ENCODE assay signal across 22 cellular contexts in the genomic region with DNA sequence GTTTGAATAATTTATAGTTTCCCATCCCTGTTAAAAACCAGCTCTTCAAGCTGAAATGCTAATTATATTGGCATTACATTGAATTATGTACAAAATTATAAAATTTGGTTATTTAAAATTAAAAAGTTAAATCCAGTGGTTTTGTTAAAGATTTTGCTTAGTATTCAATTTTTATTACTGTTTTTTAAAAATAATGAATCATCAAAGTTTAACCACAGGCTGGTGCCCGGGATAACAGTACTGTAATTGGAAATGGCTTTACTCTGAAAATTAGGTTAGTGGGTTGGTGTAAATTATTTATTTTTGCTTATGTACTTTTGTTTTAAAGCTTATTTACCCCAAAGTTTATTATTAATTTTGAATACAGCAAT. TPM values are rescaled to one million over a fixed set of nuclear protein-coding genes. Genes with fewer than 3 reads are reported as not detected.
DNase-seq lines count a peak whose midpoint lies in the region; ATAC-seq and TF ChIP-seq lines count a peak whose summit lies in the region.
"Had no signal": no experiment of that assay in that cellular context is flagged by ENCODE, and none has a peak within 500 bp of the region (broad histone marks: within the 10 kb centered on the region; RNA-seq: fewer than 3 reads in every experiment).

No MANE protein-coding gene starts in this region.

- no peaks in the 10 kb centered on the region for H4K20me1 ChIP-seq in SK-N-SH (ENCODE audit: insufficient read depth)

- intact Hi-C loops in ascending aorta (cut with DNase I), result no loop called here
- intact Hi-C loops in transverse colon (cut with DNase I; ENCODE audit: low total_unique reads), result loop anchor here (5.0 kb wide), 1 partner anchor 44 kb away; a partner anchor contains a TSS

- no peak overlapping the region for H2AFZ ChIP-seq in SK-N-SH (ENCODE audit: low read depth)

- no peak for ATAC-seq in SK-N-SH treated with all-trans-retinoic acid at 6 μM for 48 hours

- H3K79me2 ChIP-seq in SK-N-SH (ENCODE audit: insufficient read depth), result no peaks in the 10 kb centered on the region

- peaks cover 0 to 4% of the 10 kb centered on the region in 2 experiments for H3K36me3 ChIP-seq in SK-N-SH (replicated peaks in 1 of 2; ENCODE audit: control insufficient read depth in 1 of 2, insufficient read depth in 2 of 2, low read length in 1 of 2)
- H3K36me3 ChIP-seq in ascending aorta, result no peaks in the 10 kb centered on the region
- H3K36me3 ChIP-seq in muscle layer of colon (ENCODE audit: insufficient read depth, low read length), result no peaks in the 10 kb centered on the region
- no peaks in the 10 kb centered on the region for H3K36me3 ChIP-seq in transverse colon
- H3K36me3 ChIP-seq: breast epithelium had no signal

- CTCF ChIA-PET in SK-N-SH (lab: Yijun Ruan, JAX), result interaction anchor here (0.6 to 2.1 kb wide), 5 partner anchors 12 to 435 kb away, joined by 3 to 12 read pairs (median 4); no protein-coding TSS in a partner anchor

- TF ChIP-seq POLR2A in transverse colon (IDR thresholded peaks at IDR 0.05), result no peak

- TF ChIP-seq RAD21 in SK-N-SH (IDR thresholded peaks at IDR 0.05; ENCODE audit: low read length), result no peak

- H3F3A ChIP-seq in SK-N-SH (replicated peaks; ENCODE audit: insufficient read depth), result peaks cover 39% of the 10 kb centered on the region

- H3K4me1 ChIP-seq in SK-N-SH (ENCODE audit: control insufficient read depth in 1 of 2, insufficient read depth in 2 of 2, low read depth in 1 of 2, low read length in 1 of 2) (peaks cover 7 to 35% of the 10 kb centered on the region in 2 experiments), ascending aorta (peaks cover 10 to 28% of the 10 kb centered on the region in 2 donors), muscle layer of colon (ENCODE audit: insufficient read depth, low read length) (peaks cover 28% of the 10 kb centered on the region), transverse colon (peaks cover 16 to 61% (median 47%) of the 10 kb centered on the region in 4 donors)

- no peaks in the 10 kb centered on the region for H3K9me3 ChIP-seq in SK-N-SH
- H3K9me3 ChIP-seq in ascending aorta, result no peaks in the 10 kb centered on the region
- no peaks in the 10 kb centered on the region for H3K9me3 ChIP-seq in muscle layer of colon (ENCODE audit: low read length)
- H3K9me3 ChIP-seq in transverse colon, result no peaks in the 10 kb centered on the region
- H3K9me3 ChIP-seq: breast epithelium, Caco-2, upper lobe of left lung had no signal

- POLR2A ChIA-PET in SK-N-SH (lab: Yijun Ruan, JAX), result no interaction called here

- peak overlapping the region; percentile 53; the same call in 1 of the 2 replicates for H3K4me2 ChIP-seq in SK-N-SH

- no peaks in the 10 kb centered on the region for H3K27me3 ChIP-seq in SK-N-SH (ENCODE audit: insufficient read depth)
- H3K27me3 ChIP-seq in ascending aorta, result no peaks in the 10 kb centered on the region
- H3K27me3 ChIP-seq in muscle layer of colon (ENCODE audit: control insufficient read depth in 1 of 2, insufficient read depth in 2 of 2, low read length in 2 of 2), result no peaks in the 10 kb centered on the region
- H3K27me3 ChIP-seq in transverse colon, result no peaks in the 10 kb centered on the region
- H3K27me3 ChIP-seq: breast epithelium, upper lobe of left lung had no signal

- 81% methylated on average over 1 of the region's 1 CpG for WGBS in SK-N-SH (ENCODE audit: low lambda C conversion rate)
- WGBS in transverse colon (ENCODE audit: low coverage in 1 of 2), 2 donors, result 59 to 73% methylated on average over 1 of the region's 1 CpG

- peak overlapping the region; percentile 58 to 91; a peak in 3 of 4 replicates for H3K27ac ChIP-seq in SK-N-SH (ENCODE audit: low read depth in 2 of 2, low read length in 1 of 2)
- H3K27ac ChIP-seq in ascending aorta, result peak overlapping the region; percentile 65 to 81
- H3K27ac ChIP-seq in muscle layer of colon (ENCODE audit: low read depth, low read length), result peak overlapping the region; percentile 51
- peak overlapping the region; percentile 84 to 87 (median 85) for H3K27ac ChIP-seq in transverse colon

- no peaks in the 10 kb centered on the region for H3K9me2 ChIP-seq in SK-N-SH

- no peak overlapping the region for H3K4me3 ChIP-seq in SK-N-SH (ENCODE audit: low read depth in 2 of 2, low read length in 1 of 2)
- H3K4me3 ChIP-seq in ascending aorta, result no peak overlapping the region
- no peak overlapping the region for H3K4me3 ChIP-seq in muscle layer of colon (ENCODE audit: low read depth in 1 of 2, low read length in 2 of 2)
- H3K4me3 ChIP-seq in transverse colon, result no peak overlapping the region
- H3K4me3 ChIP-seq: breast epithelium, upper lobe of left lung had no signal

- peak overlapping the region; percentile 40; the same call in 1 of the 2 replicates for H3K9ac ChIP-seq in SK-N-SH
- no peak overlapping the region for H3K9ac ChIP-seq in muscle layer of colon (ENCODE audit: low read length)

- no peak for DNase-seq in SK-N-SH
- DNase-seq in ascending aorta (ENCODE audit: low spot score in 2 of 2), result no peak
- no peak for DNase-seq in transverse colon
- DNase-seq in GM20000 (ENCODE audit: low spot score), result no peak
- DNase-seq in NCI-H1092 (lab: John Stamatoyannopoulos, UW), result no peak
- DNase-seq in hepatic stellate cell (ENCODE audit: low spot score), result no peak
- DNase-seq: 8988T; activated CD4-positive, alpha-beta T cell treated with anti-CD3 and anti-CD28 coated beads for 4 hours; activated naive CD8-positive, alpha-beta T cell treated with anti-CD3 and anti-CD28 coated beads for 36 hours; Caco-2; H7; hippocampal formation; NCI-H1105 treated with DMSO at 0.1 percent for 48 hours; NCI-H2107; NCI-H510A treated with DMSO at 0.1 percent for 48 hours; occipital lobe; stimulated activated CD4-positive, alpha-beta T cell treated with anti-CD3 and anti-CD28 coated beads, Interleukin-2, amount 100 ng/mL, for 24 hours; stimulated activated naive CD4-positive, alpha-beta T cell; upper lobe of left lung had no signal

- TF ChIP-seq CTCF in SK-N-SH (IDR thresholded peaks at IDR 0.05) (no peak), ascending aorta (IDR thresholded peaks at IDR 0.05) (no peak), transverse colon (IDR thresholded peaks at IDR 0.05) (no peak), GM20000 (IDR thresholded peaks at IDR 0.05; ENCODE audit: extremely low read depth, missing control alignments) (no peak)

- no peak for TF ChIP-seq EP300 in SK-N-SH (IDR thresholded peaks at IDR 0.05; ENCODE audit: borderline replicate concordance in 1 of 2, low read depth in 1 of 2, low read length in 1 of 2)
- no peak for TF ChIP-seq EP300 in transverse colon (IDR thresholded peaks at IDR 0.05; ENCODE audit: low read depth)

- in situ Hi-C loops in transverse colon (cut with MboI; ENCODE audit: low pct_ligation_motif_present in 1 of 4, low pct_unique_long_range_greater_than_20kb in 1 of 4, low sequenced_read_pairs in 3 of 4), result no loop called here

TF ChIP-seq in SK-N-SH, 30 proteins besides CTCF, POLR2A, EP300 and RAD21:
- TF ChIP-seq TEAD4 (IDR thresholded peaks at IDR 0.05; ENCODE audit: borderline replicate concordance, insufficient read depth), result no peak
- no peak for TF ChIP-seq RCOR1 (IDR thresholded peaks at IDR 0.05; ENCODE audit: low read length)
- TF ChIP-seq POLR2AphosphoS5 (IDR thresholded peaks at IDR 0.05; ENCODE audit: low read depth, low read length), result no peak
- no peak for TF ChIP-seq TAF1 (IDR thresholded peaks at IDR 0.05; ENCODE audit: borderline replicate concordance, low read depth, low read length)
- TF ChIP-seq MEF2A (IDR thresholded peaks at IDR 0.05; ENCODE audit: borderline replicate concordance, low read depth), result no peak
- TF ChIP-seq FOXM1 (IDR thresholded peaks at IDR 0.05; ENCODE audit: low read depth), result no peak
- TF ChIP-seq RFX5 (IDR thresholded peaks at IDR 0.05; ENCODE audit: low read length), result no peak
- TF ChIP-seq TCF12 (IDR thresholded peaks at IDR 0.05), result no peak

TF ChIP-seq in SK-N-SH treated with all-trans-retinoic acid at 6 μM for 48 hours, 23 proteins besides CTCF, POLR2A, EP300 and RAD21:
- no peak for TF ChIP-seq GLIS3 (CRISPR knock-in tag; IDR thresholded peaks at IDR 0.05)
- TF ChIP-seq ISL1 (CRISPR knock-in tag; IDR thresholded peaks at IDR 0.05), result no peak
- TF ChIP-seq TCF4 (CRISPR knock-in tag; IDR thresholded peaks at IDR 0.05; ENCODE audit: borderline replicate concordance), result no peak
- TF ChIP-seq ZFP30 (CRISPR knock-in tag; IDR thresholded peaks at IDR 0.05), result no peak
- no peak for TF ChIP-seq TOX (CRISPR knock-in tag; IDR thresholded peaks at IDR 0.05; ENCODE audit: borderline replicate concordance)
- no peak for TF ChIP-seq OSR1 (CRISPR knock-in tag; IDR thresholded peaks at IDR 0.05)
- no peak for TF ChIP-seq ARNTL (CRISPR knock-in tag; IDR thresholded peaks at IDR 0.05; ENCODE audit: borderline replicate concordance, low read depth)
- TF ChIP-seq PPARA (CRISPR knock-in tag; IDR thresholded peaks at IDR 0.05; ENCODE audit: borderline replicate concordance), result no peak
- TF ChIP-seq, protein P1, sequence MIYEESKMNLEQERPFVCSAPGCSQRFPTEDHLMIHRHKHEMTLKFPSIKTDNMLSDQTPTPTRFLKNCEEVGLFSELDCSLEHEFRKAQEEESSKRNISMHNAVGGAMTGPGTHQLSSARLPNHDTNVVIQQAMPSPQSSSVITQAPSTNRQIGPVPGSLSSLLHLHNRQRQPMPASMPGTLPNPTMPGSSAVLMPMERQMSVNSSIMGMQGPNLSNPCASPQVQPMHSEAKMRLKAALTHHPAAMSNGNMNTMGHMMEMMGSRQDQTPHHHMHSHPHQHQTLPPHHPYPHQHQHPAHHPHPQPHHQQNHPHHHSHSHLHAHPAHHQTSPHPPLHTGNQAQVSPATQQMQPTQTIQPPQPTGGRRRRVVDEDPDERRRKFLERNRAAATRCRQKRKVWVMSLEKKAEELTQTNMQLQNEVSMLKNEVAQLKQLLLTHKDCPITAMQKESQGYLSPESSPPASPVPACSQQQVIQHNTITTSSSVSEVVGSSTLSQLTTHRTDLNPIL (CRISPR knock-in tag; IDR thresholded peaks at IDR 0.05; ENCODE audit: low read depth), result no peak
- no peak for TF ChIP-seq ESRRG (CRISPR knock-in tag; IDR thresholded peaks at IDR 0.05)
TF ChIP-seq in SK-N-SH treated with all-trans-retinoic acid at 6 μM for 48 hours: peak in this region for 0.

RNA-seq across cellular contexts. Expression of a gene that starts 45.3 kb away (rescaled TPM):
- 16.9 and 20.6 TPM in 2 replicates for polyA plus RNA-seq in SK-N-SH (2012; rRNA removed)
- 18.0 and 21.1 TPM in 2 replicates for polyA plus RNA-seq in SK-N-SH (2012; cell fraction: cytosol; rRNA removed)
- 27.1 and 54.9 TPM in 2 replicates for polyA plus RNA-seq in SK-N-SH (2012; cell fraction: nucleus; rRNA removed)
- 20.8 TPM for total RNA-seq in ascending aorta
- 10 to 100 TPM in 3 of 4 donors, 1 to 10 TPM in 1; 7.9 to 48.2 (median 31.8) TPM for total RNA-seq in transverse colon
